Comparison of ENCODE assay signal across 9 cellular contexts in genomic region chr2:108855194-108855593, GRCh38.
DNase-seq lines count a peak whose midpoint lies in the region; ATAC-seq and FAIRE-seq lines count a peak whose summit lies in the region.
"Had no signal": no experiment of that assay in that cellular context is flagged by ENCODE, and none has a peak within 500 bp of the region (broad histone marks: within the 10 kb centered on the region; RNA-seq: fewer than 3 reads in every experiment).

No MANE protein-coding gene starts in this region.

- H3K36me3 Mint-ChIP-seq in activated naive CD8-positive, alpha-beta T cell treated with anti-CD3 and anti-CD28 coated beads, Interleukin-2, amount 10 ng/mL, durations not matched to agents 7 days and 5 days, result peaks cover 26% of the 10 kb centered on the region
- peaks cover 38% of the 10 kb centered on the region for H3K36me3 Mint-ChIP-seq in activated naive CD8-positive, alpha-beta T cell treated with anti-CD3 and anti-CD28 coated beads, Interleukin-2, amount 50 U/mL, for 24 hours (ENCODE audit: low read depth)

- POLR2A ChIA-PET in activated naive CD8-positive, alpha-beta T cell treated with anti-CD3 and anti-CD28 coated beads, Interleukin-2, amount 10 ng/mL, durations not matched to agents 7 days and 5 days (lab: Charles Lee), result no interaction called here

- H3K4me1 Mint-ChIP-seq in activated naive CD8-positive, alpha-beta T cell treated with anti-CD3 and anti-CD28 coated beads, Interleukin-2, amount 10 ng/mL, durations not matched to agents 7 days and 5 days, result peaks cover 2% of the 10 kb centered on the region
- H3K4me1 Mint-ChIP-seq in activated naive CD8-positive, alpha-beta T cell treated with anti-CD3 and anti-CD28 coated beads, Interleukin-2, amount 50 U/mL, for 24 hours, result no peaks in the 10 kb centered on the region

- no peak for FAIRE-seq in urothelium cell line (lab: Jason Lieb, UNC)

- no peaks in the 10 kb centered on the region for H3K27me3 Mint-ChIP-seq in activated naive CD8-positive, alpha-beta T cell treated with anti-CD3 and anti-CD28 coated beads, Interleukin-2, amount 10 ng/mL, durations not matched to agents 7 days and 5 days
- no peaks in the 10 kb centered on the region for H3K27me3 Mint-ChIP-seq in activated naive CD8-positive, alpha-beta T cell treated with anti-CD3 and anti-CD28 coated beads, Interleukin-2, amount 50 U/mL, for 24 hours

- no peak overlapping the region for H3K27ac Mint-ChIP-seq in activated naive CD8-positive, alpha-beta T cell treated with anti-CD3 and anti-CD28 coated beads, Interleukin-2, amount 10 ng/mL, durations not matched to agents 7 days and 5 days
- H3K27ac Mint-ChIP-seq in activated naive CD8-positive, alpha-beta T cell treated with anti-CD3 and anti-CD28 coated beads, Interleukin-2, amount 50 U/mL, for 24 hours, result no peak overlapping the region

- peak; percentile 58 for ATAC-seq in activated naive CD8-positive, alpha-beta T cell treated with anti-CD3 and anti-CD28 coated beads, Interleukin-2, amount 10 ng/mL, durations not matched to agents 7 days and 5 days (ENCODE audit: low read depth)
- ATAC-seq in activated naive CD8-positive, alpha-beta T cell treated with anti-CD3 and anti-CD28 coated beads, Interleukin-2, amount 50 U/mL, for 24 hours, result no peak
- ATAC-seq in esophagus mucosa (peak; percentile 81), HG02840 (IDR thresholded peaks at IDR 0.05; ENCODE audit: low FRiP score, unreplicated experiment) (no peak)

- DNase-seq in activated naive CD8-positive, alpha-beta T cell treated with anti-CD3 and anti-CD28 coated beads, Interleukin-2, amount 10 ng/mL, durations not matched to agents 7 days and 5 days, result no peak
- no peak for DNase-seq in activated naive CD8-positive, alpha-beta T cell treated with anti-CD3 and anti-CD28 coated beads, Interleukin-2, amount 50 U/mL, for 24 hours
- DNase-seq in NCI-H748 treated with DMSO at 0.1 percent for 48 hours (lab: John Stamatoyannopoulos, UW) (peak; percentile 0), superior temporal gyrus (ENCODE audit: extremely low spot score) (peak; percentile 51), urothelium cell line (ENCODE audit: low spot score) (no peak)
- DNase-seq in stimulated activated CD4-positive, alpha-beta T cell treated with anti-CD3 and anti-CD28 coated beads, Interleukin-4, amount 100 ng/mL, for 4 hours, result no peak
- DNase-seq: tibial artery had no signal

- H3K4me3 Mint-ChIP-seq in activated naive CD8-positive, alpha-beta T cell treated with anti-CD3 and anti-CD28 coated beads, Interleukin-2, amount 10 ng/mL, durations not matched to agents 7 days and 5 days, result no peak overlapping the region
- no peak overlapping the region for H3K4me3 Mint-ChIP-seq in activated naive CD8-positive, alpha-beta T cell treated with anti-CD3 and anti-CD28 coated beads, Interleukin-2, amount 50 U/mL, for 24 hours

- no peaks in the 10 kb centered on the region for H3K9me3 Mint-ChIP-seq in activated naive CD8-positive, alpha-beta T cell treated with anti-CD3 and anti-CD28 coated beads, Interleukin-2, amount 10 ng/mL, durations not matched to agents 7 days and 5 days
- H3K9me3 Mint-ChIP-seq in activated naive CD8-positive, alpha-beta T cell treated with anti-CD3 and anti-CD28 coated beads, Interleukin-2, amount 50 U/mL, for 24 hours, result no peaks in the 10 kb centered on the region

Comparison
In these comparisons a context has a peak if more than half of its experiments do, and no peak if none do; other contexts are left out.
1. ATAC-seq: peak in activated naive CD8-positive, alpha-beta T cell treated with anti-CD3 and anti-CD28 coated beads, Interleukin-2, amount 10 ng/mL, durations not matched to agents 7 days and 5 days (single experiment) and esophagus mucosa (single experiment); none in activated naive CD8-positive, alpha-beta T cell treated with anti-CD3 and anti-CD28 coated beads, Interleukin-2, amount 50 U/mL, for 24 hours (single experiment) and HG02840 (single experiment).
2. DNase-seq: peak in NCI-H748 treated with DMSO at 0.1 percent for 48 hours (single experiment) and superior temporal gyrus (single experiment); none in activated naive CD8-positive, alpha-beta T cell treated with anti-CD3 and anti-CD28 coated beads, Interleukin-2, amount 10 ng/mL, durations not matched to agents 7 days and 5 days (single experiment), activated naive CD8-positive, alpha-beta T cell treated with anti-CD3 and anti-CD28 coated beads, Interleukin-2, amount 50 U/mL, for 24 hours (single experiment), urothelium cell line (single experiment) and stimulated activated CD4-positive, alpha-beta T cell treated with anti-CD3 and anti-CD28 coated beads, Interleukin-4, amount 100 ng/mL, for 4 hours (0 of 2).